In the genomic region with DNA sequence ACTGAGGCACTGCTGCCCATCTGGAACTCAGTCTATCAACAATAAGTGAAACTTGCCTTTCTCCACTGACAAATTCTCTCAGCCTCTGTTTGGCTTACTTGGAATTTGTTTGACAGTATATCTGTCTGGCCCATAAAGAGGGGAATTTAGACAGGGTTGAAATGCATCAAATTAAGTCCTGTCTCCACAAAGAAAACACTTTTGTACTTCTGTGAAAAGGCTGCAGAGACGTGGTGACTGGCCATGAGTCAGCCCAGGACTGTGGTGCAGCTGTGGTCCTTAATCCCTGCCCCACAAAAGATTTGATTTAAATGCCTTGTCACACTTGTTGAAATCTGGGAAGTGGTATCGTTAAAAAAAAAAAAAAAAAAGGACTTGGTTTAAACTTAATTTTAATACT, we compare ENCODE assay signal across 25 cellular contexts. TPM values are rescaled to one million over a fixed set of nuclear protein-coding genes. Genes with fewer than 3 reads are reported as not detected.
DNase-seq lines count a peak whose midpoint lies in the region; ATAC-seq and TF ChIP-seq lines count a peak whose summit lies in the region.
"Had no signal": no experiment of that assay in that cellular context is flagged by ENCODE, and none has a peak within 500 bp of the region (broad histone marks: within the 10 kb centered on the region; RNA-seq: fewer than 3 reads in every experiment).

No MANE protein-coding gene starts in this region.

- H4K91ac ChIP-seq in mesenchymal stem cell (ENCODE audit: low read length), result no peak overlapping the region

- peaks cover 35% of the 10 kb centered on the region for H3K4me1 Mint-ChIP-seq in neural progenitor cell
- H3K4me1 Mint-ChIP-seq in naive thymus-derived CD8-positive, alpha-beta T cell, result no peaks in the 10 kb centered on the region
- H3K4me1 Mint-ChIP-seq: activated CD4-positive, alpha-beta T cell treated with anti-CD3 and anti-CD28 coated beads for 36 hours; activated CD8-positive, alpha-beta memory T cell treated with anti-CD3 and anti-CD28 coated beads, Interleukin-2, amount 10 ng/mL, durations not matched to agents 7 days and 5 days; activated naive CD8-positive, alpha-beta T cell treated with anti-CD3 and anti-CD28 coated beads, Interleukin-2, amount 10 ng/mL, durations not matched to agents 7 days and 5 days; CD14-positive monocyte; IgD-negative memory B cell; naive B cell had no signal

- H4K20me1 ChIP-seq in neural progenitor cell (ENCODE audit: low read depth), result no peaks in the 10 kb centered on the region

- H3K79me2 ChIP-seq in neural progenitor cell (ENCODE audit: low read depth), result no peaks in the 10 kb centered on the region
- H3K79me2 ChIP-seq: parathyroid adenoma had no signal

- peak overlapping the region; percentile 93 for H3K27ac Mint-ChIP-seq in neural progenitor cell
- no peak overlapping the region for H3K27ac Mint-ChIP-seq in naive thymus-derived CD8-positive, alpha-beta T cell
- H3K27ac Mint-ChIP-seq: activated CD4-positive, alpha-beta T cell treated with anti-CD3 and anti-CD28 coated beads for 36 hours; activated CD8-positive, alpha-beta memory T cell treated with anti-CD3 and anti-CD28 coated beads, Interleukin-2, amount 10 ng/mL, durations not matched to agents 7 days and 5 days; activated naive CD8-positive, alpha-beta T cell treated with anti-CD3 and anti-CD28 coated beads, Interleukin-2, amount 10 ng/mL, durations not matched to agents 7 days and 5 days; activated T-helper 2 cell treated with anti-CD3 and anti-CD28 coated beads, Interferon-gamma antibody, Interleukin-2, Interleukin-4, amounts not matched to agents 10 μg/mL and 5 μg/mL and 100 μg/mL, durations not matched to agents 14 hours and 24 hours and 36 hours; CD14-positive monocyte; IgD-negative memory B cell; naive B cell had no signal

- H3K14ac ChIP-seq in mesenchymal stem cell (ENCODE audit: low read length in 2 of 2), result no peak overlapping the region

- no peaks in the 10 kb centered on the region for H3K79me1 ChIP-seq in mesenchymal stem cell (replicated peaks; ENCODE audit: low read length, poor library complexity, severe bottlenecking)

- H2BK120ac ChIP-seq in mesenchymal stem cell (ENCODE audit: low read depth, low read length), result no peak overlapping the region

- H3K27ac ChIP-seq in neural progenitor cell (peak overlapping the region; percentile 94), mesenchymal stem cell (ENCODE audit: low read length, poor library complexity, severe bottlenecking) (no peak overlapping the region)
- H3K27ac ChIP-seq: cardiac muscle cell, parathyroid adenoma, uterus had no signal

- no peaks in the 10 kb centered on the region for H3K27me3 Mint-ChIP-seq in neural progenitor cell (ENCODE audit: insufficient read depth, low read depth)
- peaks cover 0 to 10% (median 4%) of the 10 kb centered on the region in 5 donors for H3K27me3 Mint-ChIP-seq in naive thymus-derived CD8-positive, alpha-beta T cell
- H3K27me3 Mint-ChIP-seq: activated CD8-positive, alpha-beta memory T cell treated with anti-CD3 and anti-CD28 coated beads, Interleukin-2, amount 10 ng/mL, durations not matched to agents 7 days and 5 days; activated naive CD8-positive, alpha-beta T cell treated with anti-CD3 and anti-CD28 coated beads, Interleukin-2, amount 10 ng/mL, durations not matched to agents 7 days and 5 days; naive B cell had no signal

- TF ChIP-seq CTCF in fibroblast of mammary gland (conservative IDR thresholded peaks at IDR 0.05; ENCODE audit: control insufficient read depth, insufficient read depth, low read depth, low read length) (no peak), neural progenitor cell (IDR thresholded peaks at IDR 0.05) (no peak)

- DNase-seq in EH (ENCODE audit: low read depth) (peak; percentile 1), RPMI7951 (ENCODE audit: low read depth) (peak; percentile 59), fibroblast of mammary gland (ENCODE audit: low read depth) (peak; percentile 6), neural progenitor cell (ENCODE audit: low spot score) (peak; percentile 82), mesenchymal stem cell (no peak), NCI-H446 treated with DMSO at 0.1 percent for 48 hours (lab: John Stamatoyannopoulos, UW) (no peak), middle frontal gyrus (ENCODE audit: extremely low spot score, low spot score) (no peak)
- no peak for DNase-seq in naive thymus-derived CD8-positive, alpha-beta T cell
- DNase-seq: activated CD4-positive, alpha-beta T cell treated with anti-CD3 and anti-CD28 coated beads for 36 hours; activated CD8-positive, alpha-beta memory T cell treated with anti-CD3 and anti-CD28 coated beads, Interleukin-2, amount 10 ng/mL, durations not matched to agents 7 days and 5 days; activated naive CD8-positive, alpha-beta T cell treated with anti-CD3 and anti-CD28 coated beads, Interleukin-2, amount 10 ng/mL, durations not matched to agents 7 days and 5 days; DMS 273 treated with DMSO at 0.1 percent for 48 hours; dorsolateral prefrontal cortex; glutamatergic neuron; naive B cell; NCI-H187; NCI-H226; RPMI8226; small intestine; uterus had no signal

- peaks cover 21% of the 10 kb centered on the region for H3F3A ChIP-seq in neural progenitor cell (ENCODE audit: low read depth)

- H3K9ac ChIP-seq in neural progenitor cell, result no peak overlapping the region
- no peak overlapping the region for H3K9ac ChIP-seq in mesenchymal stem cell (ENCODE audit: low read length)
- H3K9ac ChIP-seq: parathyroid adenoma had no signal

- no peak overlapping the region for H4K8ac ChIP-seq in mesenchymal stem cell (ENCODE audit: low read length)

- no peak for ATAC-seq in naive thymus-derived CD8-positive, alpha-beta T cell
- ATAC-seq: activated CD4-positive, alpha-beta T cell treated with anti-CD3 and anti-CD28 coated beads for 36 hours; activated CD8-positive, alpha-beta memory T cell treated with anti-CD3 and anti-CD28 coated beads, Interleukin-2, amount 10 ng/mL, durations not matched to agents 7 days and 5 days had no signal

- peaks cover 37% of the 10 kb centered on the region for H3K4me1 ChIP-seq in neural progenitor cell
- peaks cover 2% of the 10 kb centered on the region for H3K4me1 ChIP-seq in mesenchymal stem cell (ENCODE audit: control insufficient read depth, insufficient read depth, low read depth, low read length)
- H3K4me1 ChIP-seq: parathyroid adenoma, uterus had no signal

- H2BK12ac ChIP-seq in mesenchymal stem cell (ENCODE audit: low read length in 2 of 2), result no peak overlapping the region

- peak overlapping the region; percentile 69 for H3K4me2 ChIP-seq in neural progenitor cell
- H3K4me2 ChIP-seq in mesenchymal stem cell (ENCODE audit: low read length, poor library complexity, severe bottlenecking), result no peak overlapping the region

- H3K9me3 ChIP-seq in neural progenitor cell (ENCODE audit: low read depth) (no peaks in the 10 kb centered on the region), mesenchymal stem cell (ENCODE audit: control insufficient read depth, low read length) (no peaks in the 10 kb centered on the region)
- H3K9me3 ChIP-seq: uterus had no signal

- 7% methylated on average over 1 of the region's 2 CpGs for WGBS in mesenchymal stem cell

- H3K27me3 ChIP-seq in neural progenitor cell (no peaks in the 10 kb centered on the region), mesenchymal stem cell (ENCODE audit: control insufficient read depth in 1 of 2, insufficient read depth in 1 of 2, low read length in 2 of 2) (peaks cover 21 to 38% of the 10 kb centered on the region in 2 experiments)
- H3K27me3 ChIP-seq: cardiac muscle cell, dorsolateral prefrontal cortex, uterus had no signal

- peak overlapping the region; percentile 30 for H3K4me3 Mint-ChIP-seq in neural progenitor cell
- H3K4me3 Mint-ChIP-seq in naive thymus-derived CD8-positive, alpha-beta T cell, result no peak overlapping the region
- H3K4me3 Mint-ChIP-seq: activated CD4-positive, alpha-beta T cell treated with anti-CD3 and anti-CD28 coated beads for 36 hours; activated CD8-positive, alpha-beta memory T cell treated with anti-CD3 and anti-CD28 coated beads, Interleukin-2, amount 10 ng/mL, durations not matched to agents 7 days and 5 days; activated naive CD8-positive, alpha-beta T cell treated with anti-CD3 and anti-CD28 coated beads, Interleukin-2, amount 10 ng/mL, durations not matched to agents 7 days and 5 days; CD14-positive monocyte; IgD-negative memory B cell; naive B cell had no signal

- H3K23ac ChIP-seq in mesenchymal stem cell (ENCODE audit: low read length in 2 of 2), result no peak overlapping the region

- H3K36me3 ChIP-seq in neural progenitor cell (no peaks in the 10 kb centered on the region), mesenchymal stem cell (ENCODE audit: control insufficient read depth in 1 of 2, insufficient read depth in 2 of 2, low read depth in 1 of 2, low read length in 2 of 2) (peaks cover 0 to 2% of the 10 kb centered on the region in 2 experiments)
- H3K36me3 ChIP-seq: cardiac muscle cell, uterus had no signal

- no peak overlapping the region for H2AFZ ChIP-seq in neural progenitor cell (replicated peaks)
- H2AFZ ChIP-seq in mesenchymal stem cell (ENCODE audit: low read depth, low read length), result no peak overlapping the region
- H2AFZ ChIP-seq: parathyroid adenoma had no signal

- H2BK5ac ChIP-seq in mesenchymal stem cell (ENCODE audit: low read depth, low read length, poor library complexity, severe bottlenecking), result no peak overlapping the region

- POLR2A ChIA-PET in naive thymus-derived CD8-positive, alpha-beta T cell (lab: Charles Lee), result no interaction called here

- H2AK5ac ChIP-seq in mesenchymal stem cell (ENCODE audit: low read length, severe bottlenecking), result no peak overlapping the region

- no peak overlapping the region for H3K18ac ChIP-seq in mesenchymal stem cell (ENCODE audit: low read depth in 1 of 2, low read length in 2 of 2)

- H3K4ac ChIP-seq in mesenchymal stem cell (ENCODE audit: low read depth in 1 of 2, low read length in 2 of 2), result no peak overlapping the region

- no peaks in the 10 kb centered on the region for H3K9me3 Mint-ChIP-seq in neural progenitor cell
- peaks cover 0 to 2% (median 0%) of the 10 kb centered on the region in 9 donors for H3K9me3 Mint-ChIP-seq in naive thymus-derived CD8-positive, alpha-beta T cell
- H3K9me3 Mint-ChIP-seq: activated naive CD8-positive, alpha-beta T cell treated with anti-CD3 and anti-CD28 coated beads, Interleukin-2, amount 10 ng/mL, durations not matched to agents 7 days and 5 days; activated T-helper 2 cell treated with anti-CD3 and anti-CD28 coated beads, Interferon-gamma antibody, Interleukin-2, Interleukin-4, amounts not matched to agents 10 μg/mL and 5 μg/mL and 100 μg/mL, durations not matched to agents 14 hours and 24 hours and 36 hours; CD14-positive monocyte had no signal

- no peak overlapping the region for H2BK15ac ChIP-seq in mesenchymal stem cell (ENCODE audit: low read depth, poor library complexity, severe bottlenecking)

- H3K36me3 Mint-ChIP-seq in neural progenitor cell, result no peaks in the 10 kb centered on the region
- H3K36me3 Mint-ChIP-seq in naive thymus-derived CD8-positive, alpha-beta T cell, result no peaks in the 10 kb centered on the region
- H3K36me3 Mint-ChIP-seq: activated CD8-positive, alpha-beta memory T cell treated with anti-CD3 and anti-CD28 coated beads, Interleukin-2, amount 10 ng/mL, durations not matched to agents 7 days and 5 days; activated naive CD8-positive, alpha-beta T cell treated with anti-CD3 and anti-CD28 coated beads, Interleukin-2, amount 10 ng/mL, durations not matched to agents 7 days and 5 days; CD14-positive monocyte; IgD-negative memory B cell; naive B cell had no signal

- H3K4me3 ChIP-seq in fibroblast of mammary gland (ENCODE audit: control insufficient read depth, low read depth, low read length) (no peak overlapping the region), neural progenitor cell (peak overlapping the region; percentile 3), mesenchymal stem cell (ENCODE audit: insufficient read depth in 1 of 2, low read depth in 1 of 2, low read length in 2 of 2) (no peak overlapping the region)
- H3K4me3 ChIP-seq: cardiac muscle cell, dorsolateral prefrontal cortex, uterus had no signal

RNA-seq across cellular contexts. Expression of a gene that starts 47.5 kb away (rescaled TPM):
- total RNA-seq in RPMI7951 (2014; rRNA removed; shearing (Covaris generic)), result under 0.01 TPM in 1 of 2 replicates, not detected in the other
- total RNA-seq in neural progenitor cell (ENCODE audit: low replicate concordance), result 2.1 and 4.4 TPM in 2 replicates
- total RNA-seq in naive thymus-derived CD8-positive, alpha-beta T cell, result not detected
- polyA plus RNA-seq in naive thymus-derived CD8-positive, alpha-beta T cell, result under 1 TPM in 2 of 3 donors, not detected in 1; 0.17 to 0.22 TPM
- polyA plus RNA-seq in mesenchymal stem cell (2013, experiment 1 of 2), result 0.01 TPM
- polyA plus RNA-seq in mesenchymal stem cell (2013, experiment 2 of 2), result not detected
- total RNA-seq: activated CD4-positive, alpha-beta T cell treated with anti-CD3 and anti-CD28 coated beads for 36 hours; activated CD8-positive, alpha-beta memory T cell treated with anti-CD3 and anti-CD28 coated beads, Interleukin-2, amount 10 ng/mL, durations not matched to agents 7 days and 5 days; activated naive CD8-positive, alpha-beta T cell treated with anti-CD3 and anti-CD28 coated beads, Interleukin-2, amount 10 ng/mL, durations not matched to agents 7 days and 5 days had no signal
- polyA plus RNA-seq: CD14-positive monocyte had no signal

Comparison
In these comparisons a context has a peak if more than half of its experiments do, and no peak if none do; other contexts are left out.
1. DNase-seq: peak in EH (single experiment), RPMI7951 (single experiment), fibroblast of mammary gland (single experiment) and neural progenitor cell (single experiment); none in naive thymus-derived CD8-positive, alpha-beta T cell (0 of 10), mesenchymal stem cell (single experiment), NCI-H446 treated with DMSO at 0.1 percent for 48 hours (single experiment) and middle frontal gyrus (single experiment).